ENCODE assay signal across 8 cellular contexts in genomic region chr15:42919794-42920280, GRCh38. TPM values are rescaled to one million over a fixed set of nuclear protein-coding genes. Genes with fewer than 3 reads are reported as not detected.
A peak's percentile ranks its signal among the peaks of the same experiment; 100 is the strongest.
DNase-seq lines count a peak whose midpoint lies in the region; ATAC-seq and TF ChIP-seq lines count a peak whose summit lies in the region.

No MANE protein-coding gene starts in this region.

- H3K27me3 Mint-ChIP-seq in T-helper 1 cell treated with Interleukin-12 subunit alpha and Interleukin-12 subunit beta and Interleukin-4 antibody, amounts not matched to agents 30 μg/mL and 1 μg/mL, for 36 hours (ENCODE audit: low read depth) = no peaks in the 10 kb centered on the region
- H3K27me3 Mint-ChIP-seq in stimulated activated naive CD8-positive, alpha-beta T cell treated with anti-CD3 and anti-CD28 coated beads, Interleukin-15, amount 100 ng/mL, for 72 hours = no peaks in the 10 kb centered on the region

- 1 to 3% methylated on average over 20 of the region's 20 CpGs for WGBS in lower leg skin, 2 donors

- peaks cover 62% of the 10 kb centered on the region for H3K4me1 ChIP-seq in DOHH2 (ENCODE audit: control insufficient read depth, low read length)
- peaks cover 13% of the 10 kb centered on the region; the same call in 1 of the 2 replicates for H3K4me1 ChIP-seq in HUES48 (ENCODE audit: control insufficient read depth, insufficient read depth, low read length)

- H3F3A ChIP-seq in DOHH2 (ENCODE audit: control insufficient read depth, insufficient read depth) = peaks cover 20% of the 10 kb centered on the region

- peak overlapping the region; percentile 56 for H3K9ac ChIP-seq in HUES48 (ENCODE audit: low read depth, low read length)

- peak overlapping the region; percentile 90 for H3K27ac Mint-ChIP-seq in T-helper 1 cell treated with Interleukin-12 subunit alpha and Interleukin-12 subunit beta and Interleukin-4 antibody, amounts not matched to agents 30 μg/mL and 1 μg/mL, for 36 hours
- H3K27ac Mint-ChIP-seq in stimulated activated naive CD8-positive, alpha-beta T cell treated with anti-CD3 and anti-CD28 coated beads, Interleukin-15, amount 100 ng/mL, for 72 hours = peak overlapping the region; percentile 96

- H3K4me1 Mint-ChIP-seq in T-helper 1 cell treated with Interleukin-12 subunit alpha and Interleukin-12 subunit beta and Interleukin-4 antibody, amounts not matched to agents 30 μg/mL and 1 μg/mL, for 36 hours (ENCODE audit: low read depth) = peaks cover 32% of the 10 kb centered on the region
- peaks cover 44% of the 10 kb centered on the region for H3K4me1 Mint-ChIP-seq in stimulated activated naive CD8-positive, alpha-beta T cell treated with anti-CD3 and anti-CD28 coated beads, Interleukin-15, amount 100 ng/mL, for 72 hours

- peaks cover 57% of the 10 kb centered on the region for H3K79me2 ChIP-seq in DOHH2 (ENCODE audit: control insufficient read depth, low read length)

- H3K4me3 ChIP-seq in DOHH2 (ENCODE audit: low read length) (peak overlapping the region; percentile 99), HUES48 (ENCODE audit: low read depth, low read length) (peak overlapping the region; percentile 94), lower leg skin (ENCODE audit: low read depth, poor library complexity, severe bottlenecking) (peak overlapping the region; percentile 60)

- ATAC-seq in stimulated activated naive CD8-positive, alpha-beta T cell treated with anti-CD3 and anti-CD28 coated beads, Interleukin-15, amount 100 ng/mL, for 72 hours = no peak
- ATAC-seq in GM19328 (IDR thresholded peaks at IDR 0.05; ENCODE audit: unreplicated experiment) = no peak

- H3K4me2 ChIP-seq in DOHH2 (ENCODE audit: low read length) = peak overlapping the region; percentile 100

- H3K9me2 ChIP-seq in DOHH2 (replicated peaks; ENCODE audit: control insufficient read depth, low read length) = no peaks in the 10 kb centered on the region

- no peaks in the 10 kb centered on the region for H3K36me3 Mint-ChIP-seq in T-helper 1 cell treated with Interleukin-12 subunit alpha and Interleukin-12 subunit beta and Interleukin-4 antibody, amounts not matched to agents 30 μg/mL and 1 μg/mL, for 36 hours (ENCODE audit: low read depth)

- H3K36me3 ChIP-seq in DOHH2 (ENCODE audit: control insufficient read depth, low read length) (no peaks in the 10 kb centered on the region), HUES48 (ENCODE audit: control insufficient read depth, insufficient read depth, low read length) (no peaks in the 10 kb centered on the region)

- H3K9me3 ChIP-seq in DOHH2 (ENCODE audit: control insufficient read depth, insufficient read depth, low read length) = no peaks in the 10 kb centered on the region
- no peaks in the 10 kb centered on the region for H3K9me3 ChIP-seq in HUES48 (ENCODE audit: control insufficient read depth, insufficient read depth, low read length)

- TF ChIP-seq CTCF in DOHH2 (IDR thresholded peaks at IDR 0.05; ENCODE audit: low read depth, low read length, poor library complexity, severe bottlenecking) (no peak), lower leg skin (IDR thresholded peaks at IDR 0.05) (no peak)

- H4K20me1 ChIP-seq in DOHH2 (ENCODE audit: control insufficient read depth, insufficient read depth, low read depth, low read length) = 0 out of 2 replicates have a peak, but pooled peaks cover 6% of the 10 kb centered on the region

- H3K4me3 Mint-ChIP-seq in T-helper 1 cell treated with Interleukin-12 subunit alpha and Interleukin-12 subunit beta and Interleukin-4 antibody, amounts not matched to agents 30 μg/mL and 1 μg/mL, for 36 hours = peak overlapping the region; percentile 93
- peak overlapping the region; percentile 97 to 99 for H3K4me3 Mint-ChIP-seq in stimulated activated naive CD8-positive, alpha-beta T cell treated with anti-CD3 and anti-CD28 coated beads, Interleukin-15, amount 100 ng/mL, for 72 hours

- no peak for TF ChIP-seq POLR2A in lower leg skin (IDR thresholded peaks at IDR 0.05)

- H3K27me3 ChIP-seq in DOHH2 (ENCODE audit: control insufficient read depth, low read length) = no peaks in the 10 kb centered on the region
- peaks cover 6% of the 10 kb centered on the region for H3K27me3 ChIP-seq in HUES48 (ENCODE audit: control insufficient read depth, insufficient read depth, low read length)

- H3K9me3 Mint-ChIP-seq in T-helper 1 cell treated with Interleukin-12 subunit alpha and Interleukin-12 subunit beta and Interleukin-4 antibody, amounts not matched to agents 30 μg/mL and 1 μg/mL, for 36 hours = no peaks in the 10 kb centered on the region
- H3K9me3 Mint-ChIP-seq in stimulated activated naive CD8-positive, alpha-beta T cell treated with anti-CD3 and anti-CD28 coated beads, Interleukin-15, amount 100 ng/mL, for 72 hours = no peaks in the 10 kb centered on the region

- peak overlapping the region; percentile 40 for H3K27ac ChIP-seq in DOHH2 (ENCODE audit: low read depth, low read length)
- peak overlapping the region; percentile 71 for H3K27ac ChIP-seq in HUES48 (ENCODE audit: low read depth, low read length)

- DNase-seq in dedifferentiated amniotic fluid mesenchymal stem cell (ENCODE audit: extremely low spot score) (peak; percentile 31), lower leg skin (ENCODE audit: low spot score in 2 of 2) (peak in 1 of 2 donors; percentile 35), activated gamma-delta T cell (lab: John Stamatoyannopoulos, UW) (no peak)
- DNase-seq in stimulated activated naive CD8-positive, alpha-beta T cell treated with anti-CD3 and anti-CD28 coated beads, Interleukin-15, amount 100 ng/mL, for 72 hours = peak in 1 of 2 donors; percentile 33

- intact Hi-C loops in lower leg skin (cut with DNase I; ENCODE audit: low total_unique reads) = loop anchor here (10.0 kb wide), 2 partner anchors 185 to 215 kb away; partner anchors contain the start of gene CDAN1

RNA-seq across cellular contexts. Expression of gene TTBK2, which starts 0.7 kb away (rescaled TPM):
- total RNA-seq in lower leg skin = 10 to 100 TPM in 3 of 4 donors, 1 to 10 TPM in 1; 6.0 to 16.2 (median 11.9) TPM
